22 cellular contexts compared by ENCODE assay signal in genomic region chr13:111131048-111131447, GRCh38. TPM values are rescaled to one million over a fixed set of nuclear protein-coding genes. Genes with fewer than 3 reads are reported as not detected.
DNase-seq lines count a peak whose midpoint lies in the region; ATAC-seq and TF ChIP-seq lines count a peak whose summit lies in the region.
"Had no signal": no experiment of that assay in that cellular context is flagged by ENCODE, and none has a peak within 500 bp of the region (broad histone marks: within the 10 kb centered on the region; RNA-seq: fewer than 3 reads in every experiment).

No MANE protein-coding gene starts in this region.

- TF ChIP-seq CTCF in chondrocyte (IDR thresholded peaks at IDR 0.05) (no peak), glutamatergic neuron (IDR thresholded peaks at IDR 0.05; ENCODE audit: partially characterized antibody, unreplicated experiment) (no peak), neural progenitor cell (IDR thresholded peaks at IDR 0.05) (no peak), type B pancreatic cell (conservative IDR thresholded peaks at IDR 0.05) (no peak)

- no peak for DNase-seq in chondrocyte (ENCODE audit: low spot score)
- no peak for DNase-seq in glutamatergic neuron
- DNase-seq in neural progenitor cell (ENCODE audit: low spot score) = no peak
- no peak for DNase-seq in type B pancreatic cell (ENCODE audit: extremely low spot score, unreplicated experiment)
- no peak for DNase-seq in activated T-cell treated with anti-CD3 and anti-CD28 coated beads, Interleukin-2, amount 50 U/mL, for 48 hours
- no peak for DNase-seq in HuH-7 (ENCODE audit: low spot score)
- DNase-seq: 8988T; ACHN; AML-193; BE2C; Calu3; CD4-positive, alpha-beta T cell; CD8-positive, alpha-beta memory T cell; DMS53; DMS79 treated with DMSO at 0.1 percent for 48 hours; GF-D8; GM23248; HCEC 1CT had no signal

- H3K27ac Mint-ChIP-seq in chondrocyte (ENCODE audit: unreplicated experiment) = peak overlapping the region; percentile 50
- H3K27ac Mint-ChIP-seq in glutamatergic neuron (ENCODE audit: unreplicated experiment) = no peak overlapping the region
- peak overlapping the region; percentile 32 for H3K27ac Mint-ChIP-seq in neural progenitor cell
- H3K27ac Mint-ChIP-seq in type B pancreatic cell = peak overlapping the region; percentile 6
- H3K27ac Mint-ChIP-seq: CD14-positive monocyte; CD4-positive, alpha-beta T cell; CD8-positive, alpha-beta memory T cell had no signal

- H3K4me1 Mint-ChIP-seq in chondrocyte (ENCODE audit: low read depth) (peaks cover 13% of the 10 kb centered on the region), glutamatergic neuron (ENCODE audit: low read depth, unreplicated experiment) (peaks cover 20% of the 10 kb centered on the region), neural progenitor cell (no peaks in the 10 kb centered on the region), type B pancreatic cell (ENCODE audit: unreplicated experiment) (peaks cover 25% of the 10 kb centered on the region)
- H3K4me1 Mint-ChIP-seq: CD14-positive monocyte; CD8-positive, alpha-beta memory T cell had no signal

- no peaks in the 10 kb centered on the region for H3K4me1 ChIP-seq in neural progenitor cell
- H3K4me1 ChIP-seq: A549; BE2C; BLaER1 treated with 17β-estradiol and CSF1 and Interleukin-3, amounts not matched to agents 10 nM and 100 nM had no signal

- peaks cover 7% of the 10 kb centered on the region for H3F3A ChIP-seq in neural progenitor cell (ENCODE audit: low read depth)

- no peak overlapping the region for H3K4me3 Mint-ChIP-seq in chondrocyte (ENCODE audit: unreplicated experiment)
- H3K4me3 Mint-ChIP-seq in glutamatergic neuron (ENCODE audit: unreplicated experiment) = peak overlapping the region; percentile 27
- H3K4me3 Mint-ChIP-seq in neural progenitor cell = no peak overlapping the region
- H3K4me3 Mint-ChIP-seq in type B pancreatic cell = no peak overlapping the region
- H3K4me3 Mint-ChIP-seq: CD14-positive monocyte; CD4-positive, alpha-beta T cell; CD8-positive, alpha-beta memory T cell had no signal

- ATAC-seq in GM21619 (IDR thresholded peaks at IDR 0.05; ENCODE audit: unreplicated experiment) = no peak
- ATAC-seq: A549 had no signal

- peaks cover 4% of the 10 kb centered on the region for H3K79me2 ChIP-seq in neural progenitor cell (ENCODE audit: low read depth)

- no peak overlapping the region for H3K4me2 ChIP-seq in neural progenitor cell
- H3K4me2 ChIP-seq: A549; BLaER1 treated with 17β-estradiol and CSF1 and Interleukin-3, amounts not matched to agents 10 nM and 100 nM had no signal

- H3K27ac ChIP-seq in neural progenitor cell = no peak overlapping the region
- H3K27ac ChIP-seq: A549; BLaER1 treated with 17β-estradiol and CSF1 and Interleukin-3, amounts not matched to agents 10 nM and 100 nM; GM23248 had no signal

- H3K27me3 ChIP-seq in neural progenitor cell = no peaks in the 10 kb centered on the region
- H3K27me3 ChIP-seq: BLaER1 treated with 17β-estradiol and CSF1 and Interleukin-3, amounts not matched to agents 10 nM and 100 nM had no signal

- H3K36me3 ChIP-seq in neural progenitor cell = no peaks in the 10 kb centered on the region
- H3K36me3 ChIP-seq: BE2C; BLaER1 treated with 17β-estradiol and CSF1 and Interleukin-3, amounts not matched to agents 10 nM and 100 nM had no signal

- H3K27me3 Mint-ChIP-seq in chondrocyte (ENCODE audit: low read depth) (no peaks in the 10 kb centered on the region), glutamatergic neuron (ENCODE audit: unreplicated experiment) (peaks cover 2% of the 10 kb centered on the region), neural progenitor cell (ENCODE audit: insufficient read depth, low read depth) (no peaks in the 10 kb centered on the region), type B pancreatic cell (peaks cover 2% of the 10 kb centered on the region)

- H4K20me1 ChIP-seq in neural progenitor cell (ENCODE audit: low read depth) = no peaks in the 10 kb centered on the region
- H4K20me1 ChIP-seq: BLaER1 treated with 17β-estradiol and CSF1 and Interleukin-3, amounts not matched to agents 10 nM and 100 nM had no signal

- H3K9me3 ChIP-seq in neural progenitor cell (ENCODE audit: low read depth) = no peaks in the 10 kb centered on the region
- H3K9me3 ChIP-seq: A549; BE2C; BLaER1 treated with 17β-estradiol and CSF1 and Interleukin-3, amounts not matched to agents 10 nM and 100 nM had no signal

- no peaks in the 10 kb centered on the region for H3K9me3 Mint-ChIP-seq in chondrocyte (ENCODE audit: low read depth)
- H3K9me3 Mint-ChIP-seq in glutamatergic neuron (ENCODE audit: unreplicated experiment) = no peaks in the 10 kb centered on the region
- H3K9me3 Mint-ChIP-seq in neural progenitor cell = peaks cover 8% of the 10 kb centered on the region
- H3K9me3 Mint-ChIP-seq in type B pancreatic cell = no peaks in the 10 kb centered on the region
- H3K9me3 Mint-ChIP-seq: CD4-positive, alpha-beta T cell had no signal

- peaks cover under 1% of the 10 kb centered on the region for H3K36me3 Mint-ChIP-seq in chondrocyte (ENCODE audit: low read depth)
- H3K36me3 Mint-ChIP-seq in glutamatergic neuron (ENCODE audit: unreplicated experiment) = no peaks in the 10 kb centered on the region
- H3K36me3 Mint-ChIP-seq in neural progenitor cell = peaks cover 6% of the 10 kb centered on the region
- H3K36me3 Mint-ChIP-seq in type B pancreatic cell = no peaks in the 10 kb centered on the region
- H3K36me3 Mint-ChIP-seq: CD14-positive monocyte; CD8-positive, alpha-beta memory T cell had no signal

- H3K9ac ChIP-seq in neural progenitor cell = no peak overlapping the region
- H3K9ac ChIP-seq: BLaER1 treated with 17β-estradiol and CSF1 and Interleukin-3, amounts not matched to agents 10 nM and 100 nM; GM23248 had no signal

- H3K4me3 ChIP-seq in neural progenitor cell = no peak overlapping the region
- H3K4me3 ChIP-seq: A549; BLaER1 treated with 17β-estradiol and CSF1 and Interleukin-3, amounts not matched to agents 10 nM and 100 nM; GM23248 had no signal

- H2AFZ ChIP-seq in neural progenitor cell (replicated peaks) = no peak overlapping the region
- H2AFZ ChIP-seq: GM23248 had no signal

RNA-seq across cellular contexts. Expression of gene ARHGEF7, which starts 15.9 kb away (rescaled TPM):
- total RNA-seq in chondrocyte (96.8 to 138 TPM (median 137 TPM) in 3 replicates), glutamatergic neuron (ENCODE audit: unreplicated experiment) (227 TPM), neural progenitor cell (ENCODE audit: low replicate concordance) (58.9 and 64.6 TPM in 2 replicates), type B pancreatic cell (ENCODE audit: low replicate concordance) (103 and 109 TPM in 2 replicates)
